8 cellular contexts compared by ENCODE assay signal in the genomic region with DNA sequence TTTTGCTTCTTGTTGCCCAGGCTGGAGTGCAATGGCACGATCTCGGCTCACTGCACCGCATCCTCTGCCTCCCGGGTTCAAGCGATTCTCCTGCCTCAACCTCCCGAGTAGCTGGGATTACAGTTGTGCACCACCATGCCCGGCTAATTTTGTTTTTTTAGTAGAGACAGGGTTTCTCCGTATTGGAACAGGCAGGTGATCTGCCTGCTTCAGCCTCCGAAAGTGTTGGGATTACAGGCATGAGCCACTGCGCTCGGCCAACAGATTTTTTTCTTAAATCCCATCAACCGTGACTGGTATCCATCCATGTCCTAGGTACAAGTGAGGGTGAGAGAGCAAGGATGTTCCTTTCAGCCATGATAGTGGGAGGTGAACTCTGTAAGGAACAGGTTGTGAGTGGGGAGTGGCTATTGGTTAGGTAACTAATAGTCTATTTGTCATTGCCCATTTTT.
A peak's percentile ranks its signal among the peaks of the same experiment; 100 is the strongest.
DNase-seq lines count a peak whose midpoint lies in the region; ATAC-seq, FAIRE-seq and TF ChIP-seq lines count a peak whose summit lies in the region.
"Not testable (repeated sequence)": the region's sequence is repeated elsewhere in the genome, so short reads cannot be mapped to it uniquely, and the experiment has no call there.

No MANE protein-coding gene starts in this region.

- 34% methylated on average over 12 of the region's 12 CpGs for WGBS in GM12878 (ENCODE audit: insufficient coverage, insufficient replicate concordance, low lambda C conversion rate, missing lambda C conversion rate)
- 75% methylated on average over 12 of the region's 12 CpGs for WGBS in lung, 2 donors
- WGBS in sigmoid colon, 2 donors = 81 to 82% methylated on average over 12 of the region's 12 CpGs

- H3K27me3 Mint-ChIP-seq in CD8-positive, alpha-beta T cell (ENCODE audit: low read depth) = not testable (repeated sequence)

- TF ChIP-seq RAD21 in GM12878 (IDR thresholded peaks at IDR 0.05; ENCODE audit: insufficient read depth, low read depth, low read length) = not testable (repeated sequence)

- TF ChIP-seq POLR2A in GM12878 (IDR thresholded peaks at IDR 0.05; ENCODE audit: low read depth, low read length); sigmoid colon (IDR thresholded peaks at IDR 0.05); vagina (IDR thresholded peaks at IDR 0.05): not testable (repeated sequence)

- TF ChIP-seq CTCF in CD8-positive, alpha-beta T cell (IDR thresholded peaks at IDR 0.05); GM12878 (IDR thresholded peaks at IDR 0.05 in 2 of 3, conservative IDR thresholded peaks at IDR 0.05 in 1 of 3; ENCODE audit: control insufficient read depth in 2 of 3, extremely low read depth in 1 of 3, insufficient read depth in 1 of 3, low read depth in 3 of 3, low read length in 3 of 3); foreskin keratinocyte (conservative IDR thresholded peaks at IDR 0.05); lung (IDR thresholded peaks at IDR 0.05; ENCODE audit: control extremely low read depth, extremely low read depth); sigmoid colon (IDR thresholded peaks at IDR 0.05); vagina (IDR thresholded peaks at IDR 0.05): not testable (repeated sequence)

- not testable (repeated sequence) for H3K4me1 ChIP-seq in CD8-positive, alpha-beta T cell (ENCODE audit: insufficient read depth, low read length); GM12878 (ENCODE audit: control insufficient read depth, insufficient read depth, low read length); foreskin keratinocyte; lung (ENCODE audit: control insufficient read depth in 2 of 2, insufficient read depth in 2 of 2, low read length in 2 of 2); sigmoid colon; vagina

- RAD21 ChIA-PET in GM12878 (lab: Charles Lee; ENCODE audit: unreplicated experiment) = not testable (repeated sequence)

- POLR2A ChIA-PET in CD8-positive, alpha-beta T cell (lab: Charles Lee); GM12878 (lab: Charles Lee): not testable (repeated sequence)

- H3K4me3 ChIP-seq in CD8-positive, alpha-beta T cell (ENCODE audit: low read depth, low read length); H7 (ENCODE audit: insufficient read depth, low read depth, low read length); GM12878; lung; sigmoid colon; vagina: not testable (repeated sequence)

- H3K27ac ChIP-seq in CD8-positive, alpha-beta T cell (ENCODE audit: low read depth, low read length); GM12878 (ENCODE audit: control insufficient read depth, insufficient read depth); foreskin keratinocyte; lung (ENCODE audit: low read depth in 1 of 2, low read length in 1 of 2); sigmoid colon; vagina: not testable (repeated sequence)

- ATAC-seq in CD8-positive, alpha-beta T cell = peak; percentile 23
- ATAC-seq in GM12878 = not testable (repeated sequence)
- ATAC-seq in foreskin keratinocyte (peak; percentile 8), lung (ENCODE audit: insufficient read depth, low FRiP score) (peak; percentile 7)

- intact Hi-C loops in CD8-positive, alpha-beta T cell (cut with DNase I, micrococcal nuclease); GM12878 (cut with micrococcal nuclease; ENCODE audit: unreplicated experiment); sigmoid colon (cut with DNase I); vagina (cut with DNase I): not testable (repeated sequence)

- H4K20me1 ChIP-seq in GM12878 (ENCODE audit: control insufficient read depth, insufficient read depth) = not testable (repeated sequence)

- not testable (repeated sequence) for H3K27me3 ChIP-seq in CD8-positive, alpha-beta T cell (ENCODE audit: insufficient read depth, low read length); H7 (ENCODE audit: control insufficient read depth, insufficient read depth, low read length); GM12878 (replicated peaks in 1 of 2; ENCODE audit: control insufficient read depth in 2 of 2, insufficient read depth in 2 of 2, low read length in 1 of 2); foreskin keratinocyte; lung (ENCODE audit: control insufficient read depth, insufficient read depth); sigmoid colon; vagina

- not testable (repeated sequence) for H3K9ac ChIP-seq in GM12878 (ENCODE audit: control insufficient read depth, insufficient read depth, low read length)

- not testable (repeated sequence) for DNase-seq in CD8-positive, alpha-beta T cell; GM12878 (ENCODE audit: low read depth, low spot score); foreskin keratinocyte; lung (ENCODE audit: low spot score)
- DNase-seq in H7 (peak; percentile 40), iPS-NIHi11 (ENCODE audit: low spot score) (peak; percentile 26), sigmoid colon (peak; percentile 74), vagina (ENCODE audit: extremely low spot score in 2 of 2) (peak; percentile 98 to 100)

- not testable (repeated sequence) for H3K9me3 Mint-ChIP-seq in CD8-positive, alpha-beta T cell

- not testable (repeated sequence) for H3K36me3 Mint-ChIP-seq in CD8-positive, alpha-beta T cell

- SMC1A ChIA-PET in GM12878 (lab: Charles Lee; ENCODE audit: uncharacterized antibody, unreplicated experiment) = interaction anchor here (1.0 kb wide), 1 partner anchor 14 kb away, joined by 3 read pairs; no protein-coding TSS in a partner anchor

- not testable (repeated sequence) for H3K4me3 Mint-ChIP-seq in CD8-positive, alpha-beta T cell

- H3K79me2 ChIP-seq in GM12878 (ENCODE audit: control insufficient read depth, insufficient read depth, low read length) = not testable (repeated sequence)

- not testable (repeated sequence) for BruUV-seq in GM12878 (replicated peaks; lab: Mats Ljungman, UMichigan)

- in situ Hi-C loops in GM12878 (cut with MboI) = not testable (repeated sequence)

- not testable (repeated sequence) for H3K4me2 ChIP-seq in GM12878 (ENCODE audit: control insufficient read depth, insufficient read depth)

- not testable (repeated sequence) for H3K4me1 Mint-ChIP-seq in CD8-positive, alpha-beta T cell (ENCODE audit: low read depth)

- H3K36me3 ChIP-seq in CD8-positive, alpha-beta T cell (ENCODE audit: insufficient read depth, low read length); H7 (replicated peaks; ENCODE audit: control insufficient read depth, insufficient read depth, low read length); GM12878 (ENCODE audit: control insufficient read depth in 2 of 2, insufficient read depth in 2 of 2, low read length in 1 of 2); lung (ENCODE audit: control insufficient read depth in 2 of 2, insufficient read depth in 2 of 2, low read length in 2 of 2); sigmoid colon; vagina: not testable (repeated sequence)

- not testable (repeated sequence) for H3K9me3 ChIP-seq in CD8-positive, alpha-beta T cell (ENCODE audit: low read length); GM12878 (replicated peaks; ENCODE audit: control insufficient read depth, insufficient read depth, low read length); vagina
- peaks cover 4 to 28% of the 10 kb centered on the region in 2 donors for H3K9me3 ChIP-seq in lung (ENCODE audit: control insufficient read depth in 2 of 2, insufficient read depth in 1 of 2, low read length in 1 of 2)
- H3K9me3 ChIP-seq in sigmoid colon = peaks cover 0 to 55% (median 5%) of the 10 kb centered on the region in 4 donors

- FAIRE-seq in GM12878 (lab: Jason Lieb, UNC) = not testable (repeated sequence)

- H3K27ac Mint-ChIP-seq in CD8-positive, alpha-beta T cell = not testable (repeated sequence)

- H2AFZ ChIP-seq in GM12878 (ENCODE audit: control insufficient read depth, low read depth, low read length) = not testable (repeated sequence)

- CTCF ChIA-PET in CD8-positive, alpha-beta T cell (lab: Charles Lee); GM12878 (lab: Yijun Ruan, JAX): not testable (repeated sequence)

- not testable (repeated sequence) for TF ChIP-seq EP300 in GM12878 (IDR thresholded peaks at IDR 0.05; ENCODE audit: borderline replicate concordance in 1 of 2, control insufficient read depth in 1 of 2, low read depth in 2 of 2, low read length in 2 of 2); sigmoid colon (IDR thresholded peaks at IDR 0.05)

TF ChIP-seq in GM12878, 131 proteins besides CTCF, POLR2A, EP300 and RAD21:
- TF ChIP-seq CBX3 (IDR thresholded peaks at IDR 0.05; ENCODE audit: borderline replicate concordance, low read depth) = 0 out of 2 replicates have a peak, but pooled peaks have one; percentile 58
